Comparison of ENCODE assay signal across 8 cellular contexts in genomic region chr15:66702770-66703539, GRCh38. TPM values are rescaled to one million over a fixed set of nuclear protein-coding genes. Genes with fewer than 3 reads are reported as not detected.
A peak's percentile ranks its signal among the peaks of the same experiment; 100 is the strongest.
DNase-seq lines count a peak whose midpoint lies in the region; ATAC-seq, FAIRE-seq and TF ChIP-seq lines count a peak whose summit lies in the region.

No MANE protein-coding gene starts in this region.

- H3K27ac ChIP-seq in iPS DF 6.9 (ENCODE audit: low read length) (no peak overlapping the region), spleen (peak overlapping the region in 7 of 8 donors; percentile 38 to 86 (median 76))

- peaks cover 7% of the 10 kb centered on the region for H3K4me1 ChIP-seq in iPS DF 6.9 (ENCODE audit: control insufficient read depth, insufficient read depth, low read length)
- peaks cover 10 to 74% (median 33%) of the 10 kb centered on the region in 6 donors for H3K4me1 ChIP-seq in spleen

- intact Hi-C loops in spleen (cut with DNase I; ENCODE audit: low total_unique reads), result no loop called here

- FAIRE-seq in H54 (lab: Jason Lieb, UNC), result no peak

- H3K27me3 Mint-ChIP-seq in activated T-helper 17 cell treated with anti-CD3 and anti-CD28 coated beads, Interleukin-2, amount 50 U/mL, for 72 hours, result peaks cover 15% of the 10 kb centered on the region

- TF ChIP-seq CTCF in spleen (IDR thresholded peaks at IDR 0.05 in 8 of 11, conservative IDR thresholded peaks at IDR 0.05 in 3 of 11) (no peak), GM10248 (IDR thresholded peaks at IDR 0.05; ENCODE audit: control extremely low read depth, extremely low read depth, low read depth, missing control alignments) (no peak)

- H3K4me3 Mint-ChIP-seq in activated T-helper 17 cell treated with anti-CD3 and anti-CD28 coated beads, Interleukin-2, amount 50 U/mL, for 72 hours, result peak overlapping the region; percentile 80

- H3K36me3 ChIP-seq in iPS DF 6.9 (ENCODE audit: control insufficient read depth, insufficient read depth, low read length) (peaks cover 2% of the 10 kb centered on the region; the same call in 1 of the 2 replicates), spleen (no peaks in the 10 kb centered on the region)

- no peak for TF ChIP-seq POLR2A in spleen (IDR thresholded peaks at IDR 0.05)
- no peak for TF ChIP-seq POLR2A in H54 (IDR thresholded peaks at IDR 0.05; ENCODE audit: low read depth, low read length)

- no peak overlapping the region for H3K27ac Mint-ChIP-seq in activated T-helper 17 cell treated with anti-CD3 and anti-CD28 coated beads, Interleukin-2, amount 50 U/mL, for 72 hours

- H3K27me3 ChIP-seq in iPS DF 6.9 (ENCODE audit: control insufficient read depth, insufficient read depth, low read length) (peaks cover 11% of the 10 kb centered on the region; the same call in 1 of the 2 replicates), spleen (replicated peaks in 1 of 7) (peaks cover 0 to 54% (median 33%) of the 10 kb centered on the region in 7 donors)

- no peaks in the 10 kb centered on the region for H3K9me3 ChIP-seq in iPS DF 6.9 (ENCODE audit: control insufficient read depth, insufficient read depth, low read length)
- no peaks in the 10 kb centered on the region for H3K9me3 ChIP-seq in spleen

- DNase-seq in activated CD8-positive, alpha-beta memory T cell treated with anti-CD3 and anti-CD28 coated beads for 24 hours, result peak; percentile 62
- DNase-seq in activated CD8-positive, alpha-beta memory T cell treated with anti-CD3 and anti-CD28 coated beads, Interleukin-2, amount 50 U/mL, for 4 hours, result no peak
- DNase-seq in iPS DF 6.9 (ENCODE audit: low read depth, low spot score) (no peak), spleen (peak; percentile 84), GM10248 (ENCODE audit: extremely low spot score) (no peak), T1000 (lab: John Stamatoyannopoulos, UW) (no peak), H54 (ENCODE audit: insufficient read length, low spot score) (no peak)

- CTCF ChIA-PET in GM10248 (lab: Yijun Ruan, JAX), result no interaction called here

- H3K36me3 Mint-ChIP-seq in activated T-helper 17 cell treated with anti-CD3 and anti-CD28 coated beads, Interleukin-2, amount 50 U/mL, for 72 hours (ENCODE audit: low read depth), result no peaks in the 10 kb centered on the region

- no CpG with 5 or more reads among the region's 97 CpGs for WGBS in iPS DF 6.9 (ENCODE audit: insufficient coverage, insufficient read length)
- 1 to 2% (median 1%) methylated on average over 53 to 97 of the region's 97 CpGs for WGBS in spleen, 5 donors

- POLR2A ChIA-PET in GM10248 (lab: Yijun Ruan, JAX), result no interaction called here

- H3K4me3 ChIP-seq in iPS DF 6.9 (ENCODE audit: low read length) (peak overlapping the region; percentile 58; the same call in 1 of the 2 replicates), spleen (peak overlapping the region; percentile 72 to 94 (median 84))

- no peaks in the 10 kb centered on the region for H3K4me1 Mint-ChIP-seq in activated T-helper 17 cell treated with anti-CD3 and anti-CD28 coated beads, Interleukin-2, amount 50 U/mL, for 72 hours

- ATAC-seq in activated T-helper 17 cell treated with anti-CD3 and anti-CD28 coated beads, Interleukin-2, amount 50 U/mL, for 72 hours (replicated peaks), result no peak

- H3K9me3 Mint-ChIP-seq in activated T-helper 17 cell treated with anti-CD3 and anti-CD28 coated beads, Interleukin-2, amount 50 U/mL, for 72 hours, result no peaks in the 10 kb centered on the region

RNA-seq across cellular contexts. Expression of gene SMAD6, which starts 0.9 kb away (rescaled TPM):
- total RNA-seq in activated T-helper 17 cell treated with anti-CD3 and anti-CD28 coated beads, Interleukin-2, amount 50 U/mL, for 72 hours, result under 1 TPM in 1 of 2 donors, not detected in 1; 0.19 TPM
- total RNA-seq in spleen, result 10 to 100 TPM in 2 of 7 donors, 1 to 10 TPM in 5; 3.6 to 14.0 (median 6.9) TPM
- 1 to 10 TPM in 2 of 3 donors, under 1 TPM in 1; 0.72 to 3.5 (median 3.4) TPM for polyA plus RNA-seq in spleen

Comparison
In these comparisons a context has a peak if more than half of its experiments do, and no peak if none do; other contexts are left out.
1. DNase-seq: peak in activated CD8-positive, alpha-beta memory T cell treated with anti-CD3 and anti-CD28 coated beads for 24 hours (single experiment) and spleen (single experiment); none in activated CD8-positive, alpha-beta memory T cell treated with anti-CD3 and anti-CD28 coated beads, Interleukin-2, amount 50 U/mL, for 4 hours (single experiment), iPS DF 6.9 (single experiment), GM10248 (single experiment), T1000 (single experiment) and H54 (single experiment).